10 cellular contexts compared by ENCODE assay signal in the genomic region with DNA sequence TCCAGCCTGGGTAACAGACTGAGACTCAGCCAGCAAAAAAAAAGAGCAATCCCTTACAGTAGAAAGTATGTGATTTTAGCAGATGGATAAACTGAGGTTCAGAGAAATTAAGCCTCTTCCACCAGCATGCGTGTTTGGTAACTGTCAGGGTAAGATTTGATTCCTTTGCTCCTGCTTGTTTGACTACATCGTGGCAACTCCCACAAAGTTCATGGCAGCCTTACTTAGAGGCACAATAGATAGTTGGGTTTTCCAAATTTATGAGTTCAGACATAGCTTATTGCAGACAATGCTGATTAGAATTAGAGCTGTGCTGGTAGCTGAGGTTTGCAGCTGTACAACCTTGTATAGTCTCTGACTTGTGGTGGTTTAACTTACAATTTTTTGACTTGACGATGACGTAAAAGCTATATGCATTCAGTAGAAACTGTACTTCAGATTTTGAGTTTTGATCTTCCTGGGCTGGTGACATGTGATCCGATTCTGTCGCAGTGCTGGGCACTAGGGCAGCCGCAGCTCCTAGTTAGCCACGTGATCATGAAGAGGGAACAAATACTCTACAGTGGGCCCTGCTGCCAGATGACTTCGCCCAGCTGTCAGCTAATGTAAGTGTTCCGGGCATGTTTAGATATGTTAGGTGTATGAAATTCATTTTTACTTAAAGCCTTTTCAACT.
DNase-seq lines count a peak whose midpoint lies in the region; ATAC-seq and TF ChIP-seq lines count a peak whose summit lies in the region.
"Had no signal": no experiment of that assay in that cellular context is flagged by ENCODE, and none has a peak within 500 bp of the region (broad histone marks: within the 10 kb centered on the region; RNA-seq: fewer than 3 reads in every experiment).

No MANE protein-coding gene starts in this region.

- H3K36me3 ChIP-seq in body of pancreas (replicated peaks in 1 of 2; ENCODE audit: insufficient read depth in 1 of 2, low read depth in 2 of 2) (no peaks in the 10 kb centered on the region), muscle layer of colon (ENCODE audit: insufficient read depth, low read length) (peaks cover 3% of the 10 kb centered on the region)

- peak overlapping the region in 2 of 4 donors; percentile 26 to 56 for H3K27ac ChIP-seq in body of pancreas
- H3K27ac ChIP-seq in muscle layer of colon (ENCODE audit: low read depth, low read length), result peak overlapping the region; percentile 35

- H3K4me1 Mint-ChIP-seq in activated T-cell treated with anti-CD3 and anti-CD28 coated beads, Interleukin-2, amount 50 U/mL, for 72 hours (ENCODE audit: low read depth), result peaks cover 89% of the 10 kb centered on the region
- H3K4me1 Mint-ChIP-seq in type B pancreatic cell (ENCODE audit: unreplicated experiment), result peaks cover 72% of the 10 kb centered on the region

- TF ChIP-seq POLR2A in body of pancreas (IDR thresholded peaks at IDR 0.05), result no peak

- H3K36me3 Mint-ChIP-seq in activated T-cell treated with anti-CD3 and anti-CD28 coated beads, Interleukin-2, amount 50 U/mL, for 72 hours (ENCODE audit: insufficient read depth in 2 of 2), result peaks cover 3 to 8% of the 10 kb centered on the region in 2 donors
- H3K36me3 Mint-ChIP-seq in type B pancreatic cell, result peaks cover 14% of the 10 kb centered on the region

- no peaks in the 10 kb centered on the region for H3K9me3 ChIP-seq in body of pancreas
- H3K9me3 ChIP-seq in muscle layer of colon (ENCODE audit: low read length), result no peaks in the 10 kb centered on the region

- peak overlapping the region; percentile 75 to 81 for H3K4me3 Mint-ChIP-seq in activated T-cell treated with anti-CD3 and anti-CD28 coated beads, Interleukin-2, amount 50 U/mL, for 72 hours
- peak overlapping the region; percentile 10 for H3K4me3 Mint-ChIP-seq in type B pancreatic cell

- no peaks in the 10 kb centered on the region for H3K9me3 Mint-ChIP-seq in activated T-cell treated with anti-CD3 and anti-CD28 coated beads, Interleukin-2, amount 50 U/mL, for 72 hours
- H3K9me3 Mint-ChIP-seq in type B pancreatic cell, result no peaks in the 10 kb centered on the region

- 65 to 80% methylated on average over 10 of the region's 10 CpGs for WGBS in body of pancreas, 2 donors

- intact Hi-C loops in body of pancreas (cut with DNase I), result no loop called here

- H3K27me3 ChIP-seq in body of pancreas, result no peaks in the 10 kb centered on the region
- H3K27me3 ChIP-seq in muscle layer of colon (ENCODE audit: control insufficient read depth in 1 of 2, insufficient read depth in 2 of 2, low read length in 2 of 2), result no peaks in the 10 kb centered on the region

- H3K27ac Mint-ChIP-seq in activated T-cell treated with anti-CD3 and anti-CD28 coated beads, Interleukin-2, amount 50 U/mL, for 72 hours, result peak overlapping the region; percentile 77
- H3K27ac Mint-ChIP-seq in type B pancreatic cell, result peak overlapping the region; percentile 21

- DNase-seq in activated T-cell treated with anti-CD3 and anti-CD28 coated beads, Interleukin-2, amount 50 U/mL, for 72 hours, result peak in 1 of 2 donors; percentile 44
- no peak for DNase-seq in activated T-cell treated with anti-CD3 and anti-CD28 coated beads for 4 hours
- DNase-seq in body of pancreas, result peak in 3 of 4 donors; percentile 27 to 63 (median 48)
- DNase-seq in type B pancreatic cell (ENCODE audit: extremely low spot score, unreplicated experiment), result no peak
- DNase-seq in activated CD4-positive, CD25-positive, alpha-beta regulatory T cell (lab: John Stamatoyannopoulos, UW), result no peak
- DNase-seq in SKM-1 (lab: John Stamatoyannopoulos, UW; ENCODE audit: unreplicated experiment), result no peak
- DNase-seq: left cardiac atrium, T1000 had no signal

- H3K9ac ChIP-seq in muscle layer of colon (ENCODE audit: low read length), result no peak overlapping the region

- H3K4me1 ChIP-seq in body of pancreas (peaks cover 73% of the 10 kb centered on the region), muscle layer of colon (ENCODE audit: insufficient read depth, low read length) (peaks cover 93% of the 10 kb centered on the region)

- peak; percentile 4 to 57 for ATAC-seq in activated T-cell treated with anti-CD3 and anti-CD28 coated beads, Interleukin-2, amount 50 U/mL, for 72 hours (replicated peaks in 1 of 2)
- ATAC-seq in body of pancreas (no peak), GM21515 (IDR thresholded peaks at IDR 0.05; ENCODE audit: unreplicated experiment) (no peak)

- no peaks in the 10 kb centered on the region for H3K27me3 Mint-ChIP-seq in activated T-cell treated with anti-CD3 and anti-CD28 coated beads, Interleukin-2, amount 50 U/mL, for 72 hours (ENCODE audit: low read depth)
- H3K27me3 Mint-ChIP-seq in type B pancreatic cell, result no peaks in the 10 kb centered on the region

- H3K4me3 ChIP-seq in body of pancreas (no peak overlapping the region), muscle layer of colon (ENCODE audit: low read depth in 1 of 2, low read length in 2 of 2) (no peak overlapping the region)

- TF ChIP-seq CTCF in body of pancreas (IDR thresholded peaks at IDR 0.05) (no peak), type B pancreatic cell (conservative IDR thresholded peaks at IDR 0.05) (no peak)

Comparison
In these comparisons a context has a peak if more than half of its experiments do, and no peak if none do; other contexts are left out.
1. ATAC-seq: peak in activated T-cell treated with anti-CD3 and anti-CD28 coated beads, Interleukin-2, amount 50 U/mL, for 72 hours (2 of 2); none in body of pancreas (single experiment) and GM21515 (single experiment).
2. DNase-seq: peak in body of pancreas (3 of 4); none in activated T-cell treated with anti-CD3 and anti-CD28 coated beads for 4 hours (single experiment), type B pancreatic cell (single experiment), activated CD4-positive, CD25-positive, alpha-beta regulatory T cell (0 of 4) and SKM-1 (single experiment).